ENCODE assay signal across 2 cellular contexts in the genomic region with DNA sequence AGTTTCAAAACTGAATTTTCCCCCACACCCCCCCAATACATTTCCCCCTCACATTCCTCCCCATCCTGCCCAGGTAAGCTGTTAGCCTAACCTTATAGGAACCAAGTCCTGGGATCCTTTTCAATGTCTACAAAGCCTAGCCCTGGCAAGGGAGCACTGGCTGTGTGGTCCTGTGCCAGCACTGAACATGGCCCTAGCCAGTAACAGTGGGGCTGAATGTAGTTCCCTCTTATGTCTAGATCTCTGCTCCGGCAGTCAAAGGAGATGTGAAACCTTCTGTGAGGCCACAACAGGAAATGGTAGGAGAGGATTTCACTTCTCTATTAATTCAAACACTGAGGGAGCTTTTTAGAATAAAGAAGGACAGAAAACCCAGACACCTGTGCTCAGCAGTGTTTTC.
TF ChIP-seq lines count a peak whose summit lies in the region.

No MANE protein-coding gene starts in this region.

TF ChIP-seq in IMR-90, 13 proteins besides CTCF, POLR2A, EP300 and RAD21:
- no peak for TF ChIP-seq CHD1 (IDR thresholded peaks at IDR 0.05; ENCODE audit: low read depth, low read length)
- TF ChIP-seq, protein P1, sequence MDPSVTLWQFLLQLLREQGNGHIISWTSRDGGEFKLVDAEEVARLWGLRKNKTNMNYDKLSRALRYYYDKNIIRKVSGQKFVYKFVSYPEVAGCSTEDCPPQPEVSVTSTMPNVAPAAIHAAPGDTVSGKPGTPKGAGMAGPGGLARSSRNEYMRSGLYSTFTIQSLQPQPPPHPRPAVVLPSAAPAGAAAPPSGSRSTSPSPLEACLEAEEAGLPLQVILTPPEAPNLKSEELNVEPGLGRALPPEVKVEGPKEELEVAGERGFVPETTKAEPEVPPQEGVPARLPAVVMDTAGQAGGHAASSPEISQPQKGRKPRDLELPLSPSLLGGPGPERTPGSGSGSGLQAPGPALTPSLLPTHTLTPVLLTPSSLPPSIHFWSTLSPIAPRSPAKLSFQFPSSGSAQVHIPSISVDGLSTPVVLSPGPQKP (IDR thresholded peaks at IDR 0.05; ENCODE audit: borderline replicate concordance, low read depth, low read length): no peak

TF ChIP-seq in GM23338, 12 proteins besides CTCF, POLR2A, EP300 and RAD21:
- TF ChIP-seq EZH2 (IDR thresholded peaks at IDR 0.05; ENCODE audit: low read depth, unreplicated experiment) (no peak), POLR2AphosphoS5 (IDR thresholded peaks at IDR 0.05; ENCODE audit: low read depth) (no peak), STAT1 (IDR thresholded peaks at IDR 0.05; ENCODE audit: unreplicated experiment) (no peak), ZNF331 (CRISPR knock-in tag; IDR thresholded peaks at IDR 0.05; ENCODE audit: low read depth) (no peak), ZNF114 (CRISPR knock-in tag; IDR thresholded peaks at IDR 0.05) (no peak), JUNB (IDR thresholded peaks at IDR 0.05; ENCODE audit: unreplicated experiment) (no peak), NANOG (IDR thresholded peaks at IDR 0.05; ENCODE audit: borderline replicate concordance) (no peak), EZH2phosphoT487 (IDR thresholded peaks at IDR 0.05; ENCODE audit: unreplicated experiment) (no peak), CREB1 (CRISPR knock-in tag; IDR thresholded peaks at IDR 0.05; ENCODE audit: low read depth) (no peak)
- TF ChIP-seq, protein P2, sequence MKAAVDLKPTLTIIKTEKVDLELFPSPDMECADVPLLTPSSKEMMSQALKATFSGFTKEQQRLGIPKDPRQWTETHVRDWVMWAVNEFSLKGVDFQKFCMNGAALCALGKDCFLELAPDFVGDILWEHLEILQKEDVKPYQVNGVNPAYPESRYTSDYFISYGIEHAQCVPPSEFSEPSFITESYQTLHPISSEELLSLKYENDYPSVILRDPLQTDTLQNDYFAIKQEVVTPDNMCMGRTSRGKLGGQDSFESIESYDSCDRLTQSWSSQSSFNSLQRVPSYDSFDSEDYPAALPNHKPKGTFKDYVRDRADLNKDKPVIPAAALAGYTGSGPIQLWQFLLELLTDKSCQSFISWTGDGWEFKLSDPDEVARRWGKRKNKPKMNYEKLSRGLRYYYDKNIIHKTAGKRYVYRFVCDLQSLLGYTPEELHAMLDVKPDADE (IDR thresholded peaks at IDR 0.05): no peak
- TF ChIP-seq, protein P3, sequence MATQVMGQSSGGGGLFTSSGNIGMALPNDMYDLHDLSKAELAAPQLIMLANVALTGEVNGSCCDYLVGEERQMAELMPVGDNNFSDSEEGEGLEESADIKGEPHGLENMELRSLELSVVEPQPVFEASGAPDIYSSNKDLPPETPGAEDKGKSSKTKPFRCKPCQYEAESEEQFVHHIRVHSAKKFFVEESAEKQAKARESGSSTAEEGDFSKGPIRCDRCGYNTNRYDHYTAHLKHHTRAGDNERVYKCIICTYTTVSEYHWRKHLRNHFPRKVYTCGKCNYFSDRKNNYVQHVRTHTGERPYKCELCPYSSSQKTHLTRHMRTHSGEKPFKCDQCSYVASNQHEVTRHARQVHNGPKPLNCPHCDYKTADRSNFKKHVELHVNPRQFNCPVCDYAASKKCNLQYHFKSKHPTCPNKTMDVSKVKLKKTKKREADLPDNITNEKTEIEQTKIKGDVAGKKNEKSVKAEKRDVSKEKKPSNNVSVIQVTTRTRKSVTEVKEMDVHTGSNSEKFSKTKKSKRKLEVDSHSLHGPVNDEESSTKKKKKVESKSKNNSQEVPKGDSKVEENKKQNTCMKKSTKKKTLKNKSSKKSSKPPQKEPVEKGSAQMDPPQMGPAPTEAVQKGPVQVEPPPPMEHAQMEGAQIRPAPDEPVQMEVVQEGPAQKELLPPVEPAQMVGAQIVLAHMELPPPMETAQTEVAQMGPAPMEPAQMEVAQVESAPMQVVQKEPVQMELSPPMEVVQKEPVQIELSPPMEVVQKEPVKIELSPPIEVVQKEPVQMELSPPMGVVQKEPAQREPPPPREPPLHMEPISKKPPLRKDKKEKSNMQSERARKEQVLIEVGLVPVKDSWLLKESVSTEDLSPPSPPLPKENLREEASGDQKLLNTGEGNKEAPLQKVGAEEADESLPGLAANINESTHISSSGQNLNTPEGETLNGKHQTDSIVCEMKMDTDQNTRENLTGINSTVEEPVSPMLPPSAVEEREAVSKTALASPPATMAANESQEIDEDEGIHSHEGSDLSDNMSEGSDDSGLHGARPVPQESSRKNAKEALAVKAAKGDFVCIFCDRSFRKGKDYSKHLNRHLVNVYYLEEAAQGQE (IDR thresholded peaks at IDR 0.05; ENCODE audit: unreplicated experiment): no peak
- TF ChIP-seq, protein P4, sequence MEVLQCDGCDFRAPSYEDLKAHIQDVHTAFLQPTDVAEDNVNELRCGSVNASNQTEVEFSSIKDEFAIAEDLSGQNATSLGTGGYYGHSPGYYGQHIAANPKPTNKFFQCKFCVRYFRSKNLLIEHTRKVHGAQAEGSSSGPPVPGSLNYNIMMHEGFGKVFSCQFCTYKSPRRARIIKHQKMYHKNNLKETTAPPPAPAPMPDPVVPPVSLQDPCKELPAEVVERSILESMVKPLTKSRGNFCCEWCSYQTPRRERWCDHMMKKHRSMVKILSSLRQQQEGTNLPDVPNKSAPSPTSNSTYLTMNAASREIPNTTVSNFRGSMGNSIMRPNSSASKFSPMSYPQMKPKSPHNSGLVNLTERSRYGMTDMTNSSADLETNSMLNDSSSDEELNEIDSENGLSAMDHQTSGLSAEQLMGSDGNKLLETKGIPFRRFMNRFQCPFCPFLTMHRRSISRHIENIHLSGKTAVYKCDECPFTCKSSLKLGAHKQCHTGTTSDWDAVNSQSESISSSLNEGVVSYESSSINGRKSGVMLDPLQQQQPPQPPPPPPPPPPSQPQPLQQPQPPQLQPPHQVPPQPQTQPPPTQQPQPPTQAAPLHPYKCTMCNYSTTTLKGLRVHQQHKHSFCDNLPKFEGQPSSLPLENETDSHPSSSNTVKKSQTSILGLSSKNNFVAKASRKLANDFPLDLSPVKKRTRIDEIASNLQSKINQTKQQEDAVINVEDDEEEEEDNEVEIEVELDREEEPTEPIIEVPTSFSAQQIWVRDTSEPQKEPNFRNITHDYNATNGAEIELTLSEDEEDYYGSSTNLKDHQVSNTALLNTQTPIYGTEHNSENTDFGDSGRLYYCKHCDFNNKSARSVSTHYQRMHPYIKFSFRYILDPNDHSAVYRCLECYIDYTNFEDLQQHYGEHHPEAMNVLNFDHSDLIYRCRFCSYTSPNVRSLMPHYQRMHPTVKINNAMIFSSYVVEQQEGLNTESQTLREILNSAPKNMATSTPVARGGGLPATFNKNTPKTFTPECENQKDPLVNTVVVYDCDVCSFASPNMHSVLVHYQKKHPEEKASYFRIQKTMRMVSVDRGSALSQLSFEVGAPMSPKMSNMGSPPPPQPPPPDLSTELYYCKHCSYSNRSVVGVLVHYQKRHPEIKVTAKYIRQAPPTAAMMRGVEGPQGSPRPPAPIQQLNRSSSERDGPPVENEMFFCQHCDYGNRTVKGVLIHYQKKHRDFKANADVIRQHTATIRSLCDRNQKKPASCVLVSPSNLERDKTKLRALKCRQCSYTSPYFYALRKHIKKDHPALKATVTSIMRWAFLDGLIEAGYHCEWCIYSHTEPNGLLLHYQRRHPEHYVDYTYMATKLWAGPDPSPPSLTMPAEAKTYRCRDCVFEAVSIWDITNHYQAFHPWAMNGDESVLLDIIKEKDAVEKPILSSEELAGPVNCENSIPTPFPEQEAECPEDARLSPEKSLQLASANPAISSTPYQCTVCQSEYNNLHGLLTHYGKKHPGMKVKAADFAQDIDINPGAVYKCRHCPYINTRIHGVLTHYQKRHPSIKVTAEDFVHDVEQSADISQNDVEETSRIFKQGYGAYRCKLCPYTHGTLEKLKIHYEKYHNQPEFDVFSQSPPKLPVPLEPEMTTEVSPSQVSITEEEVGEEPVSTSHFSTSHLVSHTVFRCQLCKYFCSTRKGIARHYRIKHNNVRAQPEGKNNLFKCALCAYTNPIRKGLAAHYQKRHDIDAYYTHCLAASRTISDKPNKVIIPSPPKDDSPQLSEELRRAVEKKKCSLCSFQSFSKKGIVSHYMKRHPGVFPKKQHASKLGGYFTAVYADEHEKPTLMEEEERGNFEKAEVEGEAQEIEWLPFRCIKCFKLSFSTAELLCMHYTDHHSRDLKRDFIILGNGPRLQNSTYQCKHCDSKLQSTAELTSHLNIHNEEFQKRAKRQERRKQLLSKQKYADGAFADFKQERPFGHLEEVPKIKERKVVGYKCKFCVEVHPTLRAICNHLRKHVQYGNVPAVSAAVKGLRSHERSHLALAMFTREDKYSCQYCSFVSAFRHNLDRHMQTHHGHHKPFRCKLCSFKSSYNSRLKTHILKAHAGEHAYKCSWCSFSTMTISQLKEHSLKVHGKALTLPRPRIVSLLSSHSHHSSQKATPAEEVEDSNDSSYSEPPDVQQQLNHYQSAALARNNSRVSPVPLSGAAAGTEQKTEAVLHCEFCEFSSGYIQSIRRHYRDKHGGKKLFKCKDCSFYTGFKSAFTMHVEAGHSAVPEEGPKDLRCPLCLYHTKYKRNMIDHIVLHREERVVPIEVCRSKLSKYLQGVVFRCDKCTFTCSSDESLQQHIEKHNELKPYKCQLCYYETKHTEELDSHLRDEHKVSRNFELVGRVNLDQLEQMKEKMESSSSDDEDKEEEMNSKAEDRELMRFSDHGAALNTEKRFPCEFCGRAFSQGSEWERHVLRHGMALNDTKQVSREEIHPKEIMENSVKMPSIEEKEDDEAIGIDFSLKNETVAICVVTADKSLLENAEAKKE (CRISPR knock-in tag; IDR thresholded peaks at IDR 0.05): no peak
